ENCODE assay signal across 22 cellular contexts in genomic region chr7:15167912-15168311, GRCh38.
DNase-seq lines count a peak whose midpoint lies in the region; ATAC-seq and TF ChIP-seq lines count a peak whose summit lies in the region.
"Had no signal": no experiment of that assay in that cellular context is flagged by ENCODE, and none has a peak within 500 bp of the region (broad histone marks: within the 10 kb centered on the region; RNA-seq: fewer than 3 reads in every experiment).

No MANE protein-coding gene starts in this region.

- 56 to 68% (median 61%) methylated on average over 3 of the region's 3 CpGs for WGBS in stomach, 5 donors

- TF ChIP-seq POLR2A in stomach (IDR thresholded peaks at IDR 0.05), result no peak

- ATAC-seq in GM18520 (IDR thresholded peaks at IDR 0.05; ENCODE audit: unreplicated experiment), result no peak
- ATAC-seq: HepG2 had no signal

- no peaks in the 10 kb centered on the region for H3K9me3 ChIP-seq in stomach
- H3K9me3 ChIP-seq: SJSA1 had no signal

- H3K27ac ChIP-seq in dorsolateral prefrontal cortex, result no peak overlapping the region
- H3K27ac ChIP-seq in stomach, result no peak overlapping the region
- H3K27ac ChIP-seq: KMS-11, PC-9, SJSA1 had no signal

- H3K27me3 ChIP-seq in dorsolateral prefrontal cortex (no peaks in the 10 kb centered on the region), stomach (no peaks in the 10 kb centered on the region)
- H3K27me3 ChIP-seq: SJSA1 had no signal

- TF ChIP-seq CTCF in dorsolateral prefrontal cortex (IDR thresholded peaks at IDR 0.05 in 54 of 56, conservative IDR thresholded peaks at IDR 0.05 in 2 of 56; ENCODE audit: low read depth in 1 of 56, partially characterized antibody in 56 of 56) (no peak), stomach (IDR thresholded peaks at IDR 0.05) (no peak)

- intact Hi-C loops in dorsolateral prefrontal cortex (cut with DNase I) (no loop called here), stomach (cut with DNase I; ENCODE audit: low total_unique reads) (no loop called here)

- H3K4me3 ChIP-seq in dorsolateral prefrontal cortex (no peak overlapping the region), stomach (no peak overlapping the region)
- H3K4me3 ChIP-seq: PC-9, SJSA1 had no signal

- no peaks in the 10 kb centered on the region for H3K4me1 ChIP-seq in stomach
- H3K4me1 ChIP-seq: SJSA1 had no signal

- no peak for TF ChIP-seq EP300 in stomach (IDR thresholded peaks at IDR 0.05)

- DNase-seq in DMS53 (lab: John Stamatoyannopoulos, UW), result peak; percentile 43
- DNase-seq in HuH-7.5 (ENCODE audit: low spot score), result peak; percentile 21
- peak; percentile 95 for DNase-seq in SHP77 treated with DMSO at 0.1 percent for 48 hours (lab: John Stamatoyannopoulos, UW)
- DNase-seq in myocyte (ENCODE audit: low read depth), result peak; percentile 42
- DNase-seq in dorsolateral prefrontal cortex, result no peak
- no peak for DNase-seq in SK-N-DZ (ENCODE audit: low spot score)
- DNase-seq in stomach, result no peak
- DNase-seq: ACHN; C1 segment of cervical spinal cord; CD8-positive, alpha-beta memory T cell; GF-D8; GOT3; NCI-H1436 treated with DMSO at 0.1 percent for 48 hours; NCI-H2171 treated with DMSO at 0.1 percent for 48 hours; NCI-H446 treated with DMSO at 0.1 percent for 48 hours; NCI-H69; SW 1271 had no signal

- no peaks in the 10 kb centered on the region for H3K36me3 ChIP-seq in stomach
- H3K36me3 ChIP-seq: SJSA1 had no signal

Comparison
In these comparisons a context has a peak if more than half of its experiments do, and no peak if none do; other contexts are left out.
1. DNase-seq: peak in DMS53 (single experiment), HuH-7.5 (single experiment), SHP77 treated with DMSO at 0.1 percent for 48 hours (single experiment) and myocyte (single experiment); none in dorsolateral prefrontal cortex (0 of 10), SK-N-DZ (single experiment) and stomach (single experiment).